ENCODE assay signal across 8 cellular contexts in genomic region chr3:12423918-12424634, GRCh38.
DNase-seq lines count a peak whose midpoint lies in the region; ATAC-seq, FAIRE-seq and TF ChIP-seq lines count a peak whose summit lies in the region.

No MANE protein-coding gene starts in this region.

- H3K9me3 Mint-ChIP-seq in astrocyte (ENCODE audit: unreplicated experiment) (no peaks in the 10 kb centered on the region), nephron progenitor cell (no peaks in the 10 kb centered on the region)

- ATAC-seq in GM18505 (IDR thresholded peaks at IDR 0.05; ENCODE audit: unreplicated experiment) (no peak), HG03175 (IDR thresholded peaks at IDR 0.05; ENCODE audit: unreplicated experiment) (no peak)

- no peaks in the 10 kb centered on the region for H4K20me1 ChIP-seq in astrocyte (ENCODE audit: insufficient read depth, low read length)

- H3K4me3 Mint-ChIP-seq in astrocyte (ENCODE audit: unreplicated experiment) (no peak overlapping the region), nephron progenitor cell (peak overlapping the region; percentile 12)

- H3K4me1 ChIP-seq in ACC112 (ENCODE audit: control insufficient read depth, insufficient read depth, low read length, unreplicated experiment) (peaks cover 40% of the 10 kb centered on the region), HEK293 (ENCODE audit: control insufficient read depth, insufficient read depth, low read length) (peaks cover 19% of the 10 kb centered on the region), astrocyte (ENCODE audit: insufficient read depth, low read length) (peaks cover 15% of the 10 kb centered on the region)

- H3K79me2 ChIP-seq in ACC112 (ENCODE audit: control insufficient read depth, insufficient read depth, low read length, unreplicated experiment) (no peaks in the 10 kb centered on the region), astrocyte (ENCODE audit: insufficient read depth, low read length) (no peaks in the 10 kb centered on the region)

- no peak for TF ChIP-seq POLR2A in GM18505 (IDR thresholded peaks at IDR 0.05; ENCODE audit: borderline replicate concordance, extremely low read depth, insufficient read depth, insufficient read length)

- H3K9me3 ChIP-seq in HEK293 (ENCODE audit: control insufficient read depth, insufficient read depth, low read depth, low read length) (no peaks in the 10 kb centered on the region), astrocyte (ENCODE audit: insufficient read depth, low read depth, low read length) (no peaks in the 10 kb centered on the region)

- no peaks in the 10 kb centered on the region for H3K27me3 ChIP-seq in ACC112 (ENCODE audit: insufficient read depth, low read length)
- H3K27me3 ChIP-seq in astrocyte (ENCODE audit: insufficient read depth, low read length), result no peaks in the 10 kb centered on the region

- peak overlapping the region; percentile 59 for H3K4me2 ChIP-seq in astrocyte (ENCODE audit: low read length)

- H3K4me3 ChIP-seq in ACC112 (ENCODE audit: low read depth, low read length) (peak overlapping the region; percentile 4; the same call in 1 of the 2 replicates), HEK293 (ENCODE audit: low read depth, low read length) (no peak overlapping the region), astrocyte (ENCODE audit: insufficient read depth, low read depth, low read length) (no peak overlapping the region)

- H3K36me3 Mint-ChIP-seq in astrocyte (ENCODE audit: low read depth, unreplicated experiment), result peaks cover 2% of the 10 kb centered on the region
- H3K36me3 Mint-ChIP-seq in nephron progenitor cell (ENCODE audit: low read depth), result no peaks in the 10 kb centered on the region

- H3K36me3 ChIP-seq in ACC112 (ENCODE audit: insufficient read depth, low read length) (0 out of 2 replicates have a peak, but pooled peaks cover 5% of the 10 kb centered on the region), HEK293 (ENCODE audit: control insufficient read depth in 2 of 2, insufficient read depth in 1 of 2, low read length in 2 of 2) (no peaks in the 10 kb centered on the region), astrocyte (ENCODE audit: insufficient read depth, low read length) (no peaks in the 10 kb centered on the region)

- peak overlapping the region; percentile 57 for H3K27ac ChIP-seq in ACC112 (ENCODE audit: low read depth, low read length)
- H3K27ac ChIP-seq in HEK293 (ENCODE audit: extremely low read depth, low read depth, low read length), result peak overlapping the region; percentile 35; the same call in 1 of the 2 replicates
- H3K27ac ChIP-seq in astrocyte (ENCODE audit: low read depth, low read length), result no peak overlapping the region

- no peak for FAIRE-seq in astrocyte (lab: Jason Lieb, UNC)

- peaks cover 17% of the 10 kb centered on the region for H3K27me3 Mint-ChIP-seq in astrocyte (ENCODE audit: low read depth, unreplicated experiment)
- H3K27me3 Mint-ChIP-seq in nephron progenitor cell (ENCODE audit: low read depth, poor library complexity), result peaks cover 3% of the 10 kb centered on the region

- TF ChIP-seq CTCF in HEK293 (tag by site-specific recombination; IDR thresholded peaks at IDR 0.05), result no peak
- no peak for TF ChIP-seq CTCF in astrocyte (IDR thresholded peaks at IDR 0.05; ENCODE audit: insufficient read depth, low read depth, low read length)
- TF ChIP-seq CTCF in nephron progenitor cell (IDR thresholded peaks at IDR 0.05), result no peak

- H3K9ac ChIP-seq in astrocyte (ENCODE audit: low read length), result no peak overlapping the region

- CTCF ChIA-PET in HEK293 (lab: Yijun Ruan, JAX), result no interaction called here

- DNase-seq in astrocyte (ENCODE audit: low read depth), result peak; percentile 66
- DNase-seq in nephron progenitor cell, result no peak
- DNase-seq in NCI-H69 (lab: John Stamatoyannopoulos, UW), result no peak
- no peak for DNase-seq in activated gamma-delta T cell (lab: John Stamatoyannopoulos, UW)

- no peak overlapping the region for H2AFZ ChIP-seq in ACC112 (ENCODE audit: low read length, unreplicated experiment)
- no peak overlapping the region for H2AFZ ChIP-seq in astrocyte (ENCODE audit: low read depth, low read length)

- H3K27ac Mint-ChIP-seq in astrocyte (ENCODE audit: unreplicated experiment) (peak overlapping the region; percentile 66), nephron progenitor cell (peak overlapping the region; percentile 86)

- H3K4me1 Mint-ChIP-seq in astrocyte (ENCODE audit: low read depth, unreplicated experiment) (peaks cover 11% of the 10 kb centered on the region), nephron progenitor cell (peaks cover 71% of the 10 kb centered on the region)

- POLR2A ChIA-PET in HEK293 (lab: Yijun Ruan, JAX), result no interaction called here

TF ChIP-seq in HEK293, 187 proteins besides CTCF, POLR2A, EP300 and RAD21 (continues in another document):
- TF ChIP-seq ZBTB8A (tag by site-specific recombination; IDR thresholded peaks at IDR 0.05), result peak; percentile 58; the same call in 1 of the 2 replicates
- TF ChIP-seq ZNF112 (tag by site-specific recombination; IDR thresholded peaks at IDR 0.05), result no peak
- 0 out of 2 replicates have a peak, but pooled peaks have one; percentile 29 for TF ChIP-seq ZEB2 (tag by site-specific recombination; IDR thresholded peaks at IDR 0.05)
- TF ChIP-seq GFI1B (tag by site-specific recombination; IDR thresholded peaks at IDR 0.05), result no peak
- no peak for TF ChIP-seq HOXA7 (CRISPR knock-in tag; IDR thresholded peaks at IDR 0.05; ENCODE audit: borderline replicate concordance)
- no peak for TF ChIP-seq ZBTB7A (tag by site-specific recombination; IDR thresholded peaks at IDR 0.05; ENCODE audit: low read depth)
- no peak for TF ChIP-seq ZNF510 (tag by site-specific recombination; IDR thresholded peaks at IDR 0.05; ENCODE audit: insufficient replicate concordance)
- TF ChIP-seq ZBTB11 (tag by site-specific recombination; conservative IDR thresholded peaks at IDR 0.05; ENCODE audit: low read depth), result no peak
- no peak for TF ChIP-seq KLF8 (tag by site-specific recombination; IDR thresholded peaks at IDR 0.05)
- TF ChIP-seq ZNF121 (tag by site-specific recombination; IDR thresholded peaks at IDR 0.05), result no peak
- 0 out of 2 replicates have a peak, but pooled peaks have one; percentile 33 for TF ChIP-seq ZNF600 (tag by site-specific recombination; IDR thresholded peaks at IDR 0.05)
- 0 out of 2 replicates have a peak, but pooled peaks have one; percentile 27 for TF ChIP-seq KLF16 (tag by site-specific recombination; IDR thresholded peaks at IDR 0.05)
- no peak for TF ChIP-seq ZNF529 (tag by site-specific recombination; IDR thresholded peaks at IDR 0.05; ENCODE audit: insufficient replicate concordance)
- no peak for TF ChIP-seq MYNN (tag by site-specific recombination; IDR thresholded peaks at IDR 0.05; ENCODE audit: borderline replicate concordance)
- no peak for TF ChIP-seq ZNF449 (tag by site-specific recombination; IDR thresholded peaks at IDR 0.05)
- TF ChIP-seq ZNF114 (tag by site-specific recombination; IDR thresholded peaks at IDR 0.05), result no peak
- peak; percentile 94 for TF ChIP-seq GLIS1 (tag by site-specific recombination; IDR thresholded peaks at IDR 0.05)
- no peak for TF ChIP-seq ZIC2 (tag by site-specific recombination; IDR thresholded peaks at IDR 0.05)
- no peak for TF ChIP-seq BCL6B (tag by site-specific recombination; IDR thresholded peaks at IDR 0.05)
- no peak for TF ChIP-seq WT1 (tag by site-specific recombination; IDR thresholded peaks at IDR 0.05)
